In genomic region chr13:92807343-92807742, GRCh38 we compare ENCODE assay signal across 23 cellular contexts.
DNase-seq lines count a peak whose midpoint lies in the region; ATAC-seq and TF ChIP-seq lines count a peak whose summit lies in the region.
"Had no signal": no experiment of that assay in that cellular context is flagged by ENCODE, and none has a peak within 500 bp of the region (broad histone marks: within the 10 kb centered on the region; RNA-seq: fewer than 3 reads in every experiment).

No MANE protein-coding gene starts in this region.

- no peak for TF ChIP-seq CTCF in fibroblast of the aortic adventitia (IDR thresholded peaks at IDR 0.05; ENCODE audit: insufficient read depth, low read length)
- no peak for TF ChIP-seq CTCF in thoracic aorta (IDR thresholded peaks at IDR 0.05)
- no peak for TF ChIP-seq CTCF in psoas muscle (IDR thresholded peaks at IDR 0.05)

- H3K4me1 ChIP-seq in thoracic aorta (ENCODE audit: control insufficient read depth in 1 of 2, low read depth in 2 of 2), result peaks cover 30 to 53% of the 10 kb centered on the region in 2 donors
- H3K4me1 ChIP-seq in psoas muscle, result no peaks in the 10 kb centered on the region
- H3K4me1 ChIP-seq: vagina had no signal

- no peak for ATAC-seq in thoracic aorta (ENCODE audit: insufficient number of reproducible peaks, low FRiP score, low read depth)
- no peak for ATAC-seq in psoas muscle
- ATAC-seq: activated T-cell treated with anti-CD3 and anti-CD28 coated beads, Interleukin-2, amount 50 U/mL, for 72 hours; body of pancreas; CD8-positive, alpha-beta T cell; GM12878; heart right ventricle; left ventricle myocardium superior had no signal

- H3K4me3 ChIP-seq in fibroblast of the aortic adventitia (ENCODE audit: low read depth, low read length) (no peak overlapping the region), thoracic aorta (peak overlapping the region; percentile 39), psoas muscle (no peak overlapping the region)
- H3K4me3 ChIP-seq: body of pancreas, GM12878 had no signal

- WGBS in psoas muscle, 3 donors, result 12 to 31% (median 19%) methylated on average over 3 of the region's 3 CpGs

- peaks cover 4% of the 10 kb centered on the region for H3K9me3 ChIP-seq in thoracic aorta
- no peaks in the 10 kb centered on the region for H3K9me3 ChIP-seq in psoas muscle
- H3K9me3 ChIP-seq: body of pancreas, right lobe of liver, vagina had no signal

- H3K27ac ChIP-seq in thoracic aorta, result no peak overlapping the region
- H3K27ac ChIP-seq in psoas muscle, result no peak overlapping the region
- H3K27ac ChIP-seq: KMS-11, vagina had no signal

- H3K36me3 ChIP-seq in thoracic aorta (no peaks in the 10 kb centered on the region), psoas muscle (ENCODE audit: insufficient read depth in 1 of 2, low read depth in 1 of 2) (no peaks in the 10 kb centered on the region)
- H3K36me3 ChIP-seq: heart right ventricle, right lobe of liver, vagina had no signal

- intact Hi-C loops in psoas muscle (cut with DNase I), result no loop called here

- no peaks in the 10 kb centered on the region for H3K27me3 ChIP-seq in thoracic aorta (replicated peaks; ENCODE audit: insufficient read depth)
- H3K27me3 ChIP-seq in psoas muscle (ENCODE audit: insufficient read depth in 3 of 3, low read length in 2 of 3), result no peaks in the 10 kb centered on the region
- H3K27me3 ChIP-seq: body of pancreas, heart right ventricle, right lobe of liver, vagina had no signal

- DNase-seq in GM03348 (ENCODE audit: low spot score) (peak; percentile 23), amniotic epithelial cell (ENCODE audit: low read depth) (peak; percentile 22), fibroblast of the aortic adventitia (ENCODE audit: low read depth) (peak; percentile 89), thoracic aorta (ENCODE audit: low spot score) (no peak), psoas muscle (no peak), NCI-H1092 treated with DMSO at 0.1 percent for 48 hours (lab: John Stamatoyannopoulos, UW) (no peak), NCI-H2107 (lab: John Stamatoyannopoulos, UW) (no peak)
- DNase-seq: activated naive CD4-positive, alpha-beta T cell treated with anti-CD3 and anti-CD28 coated beads, Interleukin-2, amount 10 ng/mL, durations not matched to agents 7 days and 5 days; activated T-cell treated with anti-CD3 and anti-CD28 coated beads, Interleukin-2, amount 50 U/mL, for 72 hours; AML-193; body of pancreas; CD8-positive, alpha-beta T cell; endodermal cell; heart right ventricle; left ventricle myocardium superior; NCI-H187; NCI-H2227 treated with DMSO at 0.1 percent for 48 hours; nephron progenitor cell; right lobe of liver; SHP77 treated with DMSO at 0.1 percent for 48 hours had no signal

Comparison
In these comparisons a context has a peak if more than half of its experiments do, and no peak if none do; other contexts are left out.
1. DNase-seq: peak in GM03348 (single experiment), amniotic epithelial cell (single experiment) and fibroblast of the aortic adventitia (single experiment); none in thoracic aorta (single experiment), psoas muscle (0 of 2), NCI-H1092 treated with DMSO at 0.1 percent for 48 hours (single experiment) and NCI-H2107 (single experiment).